ENCODE assay signal across 15 cellular contexts in genomic region chr6:42331019-42331418, GRCh38.
"Had no signal": no experiment of that assay in that cellular context is flagged by ENCODE, and none has a peak within 500 bp of the region (broad histone marks: within the 10 kb centered on the region; RNA-seq: fewer than 3 reads in every experiment).

No MANE protein-coding gene starts in this region.

- H3K27me3 ChIP-seq: foreskin keratinocyte, pancreas, stomach had no signal

- H3K4me3 Mint-ChIP-seq: activated CD8-positive, alpha-beta memory T cell treated with anti-CD3 and anti-CD28 coated beads, Interleukin-2, amount 10 ng/mL, durations not matched to agents 7 days and 5 days; activated naive CD8-positive, alpha-beta T cell; activated T-cell treated with anti-CD3 and anti-CD28 coated beads, Interleukin-2, amount 50 U/mL, for 4 hours; nephron progenitor cell had no signal

- H3K27me3 Mint-ChIP-seq: activated CD8-positive, alpha-beta memory T cell treated with anti-CD3 and anti-CD28 coated beads, Interleukin-2, amount 10 ng/mL, durations not matched to agents 7 days and 5 days; activated naive CD8-positive, alpha-beta T cell had no signal

- ATAC-seq: activated CD8-positive, alpha-beta memory T cell treated with anti-CD3 and anti-CD28 coated beads, Interleukin-2, amount 10 ng/mL, durations not matched to agents 7 days and 5 days; activated T-cell treated with anti-CD3 and anti-CD28 coated beads, Interleukin-2, amount 50 U/mL, for 4 hours; foreskin keratinocyte; left lobe of liver; pancreas had no signal

- H3K9me3 Mint-ChIP-seq: activated T-cell treated with anti-CD3 and anti-CD28 coated beads, Interleukin-2, amount 50 U/mL, for 4 hours; nephron progenitor cell had no signal

- DNase-seq: activated CD4-positive, CD25-positive, alpha-beta regulatory T cell; activated CD8-positive, alpha-beta memory T cell treated with anti-CD3 and anti-CD28 coated beads, Interleukin-2, amount 10 ng/mL, durations not matched to agents 7 days and 5 days; activated gamma-delta T cell; activated T-cell treated with anti-CD3 and anti-CD28 coated beads, Interleukin-2, amount 50 U/mL, for 4 hours; anterior cingulate cortex; foreskin keratinocyte; mammary epithelial cell; nephron progenitor cell; pancreas; retina; stimulated activated CD4-positive, alpha-beta T cell treated with anti-CD3 and anti-CD28 coated beads, Interleukin-15, amount 100 ng/mL, for 24 hours; stimulated activated CD4-positive, alpha-beta T cell treated with anti-CD3 and anti-CD28 coated beads, Interleukin-4, amount 100 ng/mL, for 24 hours; stomach had no signal

- H3K4me3 ChIP-seq: pancreas, stomach had no signal

- H3K27ac ChIP-seq: foreskin keratinocyte, pancreas, stomach had no signal

- H3K27ac Mint-ChIP-seq: activated CD8-positive, alpha-beta memory T cell treated with anti-CD3 and anti-CD28 coated beads, Interleukin-2, amount 10 ng/mL, durations not matched to agents 7 days and 5 days; activated naive CD8-positive, alpha-beta T cell; nephron progenitor cell had no signal

- H3K36me3 ChIP-seq: pancreas, stomach had no signal

- H3K9me3 ChIP-seq: pancreas, stomach had no signal
